ENCODE assay signal across 20 cellular contexts in genomic region chr4:185036842-185037241, GRCh38. TPM values are rescaled to one million over a fixed set of nuclear protein-coding genes. Genes with fewer than 3 reads are reported as not detected.
"Had no signal": no experiment of that assay in that cellular context is flagged by ENCODE, and none has a peak within 500 bp of the region (broad histone marks: within the 10 kb centered on the region; RNA-seq: fewer than 3 reads in every experiment).

No MANE protein-coding gene starts in this region.

- H3K27ac ChIP-seq: esophagus squamous epithelium, heart right ventricle, psoas muscle, skin epidermis, tibial artery had no signal

- H3K4me3 Mint-ChIP-seq: activated naive CD8-positive, alpha-beta T cell; memory B cell; neural crest cell; T-helper 1 cell treated with Interleukin-12 subunit alpha and Interleukin-12 subunit beta and Interleukin-4 antibody, amounts not matched to agents 30 μg/mL and 1 μg/mL, for 36 hours had no signal

- H3K9me3 Mint-ChIP-seq: memory B cell; T-helper 1 cell treated with Interleukin-12 subunit alpha and Interleukin-12 subunit beta and Interleukin-4 antibody, amounts not matched to agents 30 μg/mL and 1 μg/mL, for 36 hours had no signal

- DNase-seq: activated CD4-positive, alpha-beta T cell treated with anti-CD3 and anti-CD28 coated beads for 1 hour; effector CD4-positive, alpha-beta T cell; esophagus squamous epithelium; heart right ventricle; mucosa of descending colon; naive B cell; psoas muscle; right cardiac atrium; stimulated activated naive CD8-positive, alpha-beta T cell treated with anti-CD3 and anti-CD28 coated beads, Interleukin-15, Interleukin-2, amounts not matched to agents 100 U/mL and 50 U/mL, for 24 hours; substantia nigra; tibial artery had no signal

- H3K36me3 Mint-ChIP-seq: activated naive CD8-positive, alpha-beta T cell; memory B cell had no signal

- H3K36me3 ChIP-seq: esophagus squamous epithelium, heart right ventricle, tibial artery had no signal

- ATAC-seq: heart right ventricle; mucosa of descending colon; psoas muscle; right cardiac atrium; stimulated activated naive CD8-positive, alpha-beta T cell treated with anti-CD3 and anti-CD28 coated beads, Interleukin-15, Interleukin-2, amounts not matched to agents 100 U/mL and 50 U/mL, for 24 hours had no signal

- H3K27ac Mint-ChIP-seq: activated naive CD8-positive, alpha-beta T cell; memory B cell; naive B cell; T-helper 1 cell treated with Interleukin-12 subunit alpha and Interleukin-12 subunit beta and Interleukin-4 antibody, amounts not matched to agents 30 μg/mL and 1 μg/mL, for 36 hours had no signal

- H3K27me3 ChIP-seq: tibial artery had no signal

- H3K4me1 ChIP-seq: psoas muscle, tibial artery had no signal

- H3K9me3 ChIP-seq: esophagus squamous epithelium, mucosa of descending colon, psoas muscle, tibial artery had no signal

- H3K4me3 ChIP-seq: esophagus squamous epithelium, heart right ventricle, mucosa of descending colon, psoas muscle, skin epidermis, tibial artery had no signal

RNA-seq across cellular contexts. Expression of gene HELT, which starts 18.6 kb away (rescaled TPM):
- total RNA-seq: cerebellum, endothelial cell of umbilical vein, esophagus squamous epithelium, heart right ventricle, liver, mucosa of descending colon, neural crest cell, osteocyte, right cardiac atrium had no signal
- polyA plus RNA-seq: endothelial cell of umbilical vein, heart right ventricle, liver, psoas muscle, right cardiac atrium had no signal
